ENCODE assay signal across 1 cellular context in the genomic region with DNA sequence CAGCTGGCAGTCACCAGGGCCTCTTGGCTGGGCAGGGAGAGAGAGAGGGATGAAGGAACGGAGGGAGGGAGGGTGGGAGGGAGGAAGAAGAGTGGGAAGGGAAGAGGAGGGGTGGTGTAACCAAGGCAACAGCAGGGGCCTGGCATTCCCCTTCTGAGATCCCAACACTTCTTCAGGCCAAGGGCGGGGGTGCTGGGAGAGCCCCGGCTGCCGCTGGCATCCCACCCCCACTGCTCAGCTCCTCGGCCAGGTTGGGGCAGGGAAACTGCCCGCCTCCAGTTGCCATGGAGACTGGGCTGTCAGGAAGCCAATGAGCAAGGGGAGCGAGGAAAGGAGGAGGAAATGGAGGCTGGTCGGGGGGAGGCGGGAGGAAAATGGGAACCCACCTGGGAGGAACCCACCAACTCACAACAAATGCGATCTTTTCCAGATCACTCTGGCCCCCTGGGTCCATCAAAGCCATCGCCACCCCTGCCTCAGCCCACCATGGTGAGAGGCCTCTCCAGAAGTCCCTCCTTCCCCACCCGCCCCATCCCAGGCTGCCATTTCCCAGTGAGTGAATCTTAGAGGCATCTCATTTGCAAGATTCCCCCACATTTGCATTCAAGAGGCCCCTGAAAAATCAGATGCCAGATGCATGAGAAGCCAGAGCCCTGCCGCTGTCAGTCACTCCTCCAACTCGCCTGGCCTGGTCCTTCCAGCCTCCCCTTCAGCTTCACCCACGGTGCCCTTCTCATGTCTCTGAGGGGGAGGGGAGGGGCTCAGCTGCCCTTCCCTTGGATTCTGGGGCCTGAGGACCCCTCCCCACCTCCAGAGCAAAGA.
TF ChIP-seq lines count a peak whose summit lies in the region.

No MANE protein-coding gene starts in this region.

TF ChIP-seq in IMR-90, 13 proteins besides CTCF, POLR2A, EP300 and RAD21:
- TF ChIP-seq RCOR1 (IDR thresholded peaks at IDR 0.05; ENCODE audit: insufficient replicate concordance, low read length) (no peak), SMC3 (IDR thresholded peaks at IDR 0.05; ENCODE audit: low read depth, low read length) (no peak), CHD1 (IDR thresholded peaks at IDR 0.05; ENCODE audit: low read depth, low read length) (no peak)
TF ChIP-seq in IMR-90: peak in this region for 0.
